33 cellular contexts compared by ENCODE assay signal in the genomic region with DNA sequence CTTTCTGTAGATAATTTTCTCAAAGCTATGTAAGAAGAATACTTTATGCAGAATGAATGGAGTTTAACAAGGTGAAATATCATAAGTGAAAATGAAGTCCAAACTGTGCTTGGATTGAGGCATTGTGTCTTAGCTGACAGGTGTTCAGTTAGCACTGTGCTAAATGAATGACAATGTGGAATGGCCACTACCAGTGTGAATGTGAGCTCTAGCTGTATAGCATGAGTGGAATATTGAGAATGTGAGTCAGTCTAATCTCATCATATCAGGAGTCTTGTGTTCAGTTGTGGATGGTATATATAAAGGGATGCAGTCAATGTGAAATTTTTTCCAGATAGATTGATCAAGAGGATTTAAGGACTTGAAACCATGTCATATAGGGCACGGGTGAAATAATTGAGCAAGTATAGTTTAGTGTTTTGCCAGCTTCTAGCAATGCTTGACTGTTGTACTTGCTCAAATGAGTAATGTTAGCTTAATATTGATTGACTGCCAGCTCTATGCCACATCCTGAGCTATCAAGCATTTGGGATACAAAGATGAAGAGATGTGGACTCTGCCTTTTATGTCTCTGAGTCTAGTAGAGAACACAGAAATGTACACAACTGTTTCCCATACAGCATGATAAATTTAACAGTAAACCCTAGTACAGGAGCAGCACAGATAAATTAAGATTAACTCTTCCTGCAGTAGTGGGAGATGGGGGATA. TPM values are rescaled to one million over a fixed set of nuclear protein-coding genes. Genes with fewer than 3 reads are reported as not detected.
"Had no signal": no experiment of that assay in that cellular context is flagged by ENCODE, and none has a peak within 500 bp of the region (broad histone marks: within the 10 kb centered on the region; RNA-seq: fewer than 3 reads in every experiment).

No MANE protein-coding gene starts in this region.

- H3K36me3 ChIP-seq: brain microvascular endothelial cell had no signal

- H3K27ac ChIP-seq: brain microvascular endothelial cell, KMS-11 had no signal

- DNase-seq: activated CD4-positive, alpha-beta memory T cell treated with anti-CD3 and anti-CD28 coated beads, Interleukin-2, amount 10 ng/mL, durations not matched to agents 7 days and 5 days; activated CD4-positive, alpha-beta T cell treated with anti-CD3 and anti-CD28 coated beads for 4 hours; activated CD8-positive, alpha-beta memory T cell treated with anti-CD3 and anti-CD28 coated beads for 24 hours; activated CD8-positive, alpha-beta memory T cell treated with anti-CD3 and anti-CD28 coated beads, Interleukin-2, amount 10 ng/mL, durations not matched to agents 7 days and 5 days; activated CD8-positive, alpha-beta memory T cell treated with anti-CD3 and anti-CD28 coated beads, Interleukin-2, amount 50 U/mL, for 48 hours; activated effector memory CD4-positive, alpha-beta T cell treated with anti-CD3 and anti-CD28 coated beads, Interleukin-2, amount 50 U/mL, for 16 hours; activated naive CD4-positive, alpha-beta T cell; activated naive CD4-positive, alpha-beta T cell treated with anti-CD3 and anti-CD28 coated beads, Interleukin-2, amount 50 U/mL, for 16 hours; activated naive CD8-positive, alpha-beta T cell treated with anti-CD3 and anti-CD28 coated beads for 36 hours; activated T-cell treated with anti-CD3 and anti-CD28 coated beads, Interleukin-2, amount 50 U/mL, for 48 hours; amniotic stem cell; aorta; brain microvascular endothelial cell; central memory CD4-positive, alpha-beta T cell; MM.1S; MV-4-11; NCI-H1092; NCI-H1436 treated with DMSO at 0.1 percent for 48 hours; NCI-H1694 treated with DMSO at 0.1 percent for 48 hours; NCI-H2029; NCI-H2171; NCI-H510A; NCI-H526; NCI-H748 treated with DMSO at 0.1 percent for 48 hours; NK-92 treated with Interleukin-12 subunit alpha and Interleukin-12 subunit beta, amount 100 ng/mL, for 24 hours; Right ventricle myocardium superior had no signal

- H3K27ac Mint-ChIP-seq: activated CD4-positive, alpha-beta memory T cell treated with anti-CD3 and anti-CD28 coated beads, Interleukin-2, amount 10 ng/mL, durations not matched to agents 7 days and 5 days; activated CD8-positive, alpha-beta memory T cell treated with anti-CD3 and anti-CD28 coated beads, Interleukin-2, amount 10 ng/mL, durations not matched to agents 7 days and 5 days; activated naive CD8-positive, alpha-beta T cell treated with anti-CD3 and anti-CD28 coated beads for 36 hours; T-helper 1 cell treated with Interleukin-12 subunit alpha and Interleukin-12 subunit beta and Interleukin-4 antibody, amounts not matched to agents 30 μg/mL and 1 μg/mL, for 36 hours; T-helper 2 cell treated with Interferon-gamma antibody and Interleukin-4, amounts not matched to agents 5 μg/mL and 100 μg/mL, for 36 hours had no signal

- H3K9ac ChIP-seq: KMS-11 had no signal

- H3K4me3 Mint-ChIP-seq: activated CD4-positive, alpha-beta memory T cell treated with anti-CD3 and anti-CD28 coated beads, Interleukin-2, amount 10 ng/mL, durations not matched to agents 7 days and 5 days; activated CD8-positive, alpha-beta memory T cell treated with anti-CD3 and anti-CD28 coated beads, Interleukin-2, amount 10 ng/mL, durations not matched to agents 7 days and 5 days; activated naive CD8-positive, alpha-beta T cell treated with anti-CD3 and anti-CD28 coated beads for 36 hours; T-helper 1 cell treated with Interleukin-12 subunit alpha and Interleukin-12 subunit beta and Interleukin-4 antibody, amounts not matched to agents 30 μg/mL and 1 μg/mL, for 36 hours; T-helper 2 cell treated with Interferon-gamma antibody and Interleukin-4, amounts not matched to agents 5 μg/mL and 100 μg/mL, for 36 hours had no signal

- FAIRE-seq: TTC549 had no signal

- H3K4me1 Mint-ChIP-seq: activated CD4-positive, alpha-beta memory T cell treated with anti-CD3 and anti-CD28 coated beads, Interleukin-2, amount 10 ng/mL, durations not matched to agents 7 days and 5 days; activated naive CD8-positive, alpha-beta T cell treated with anti-CD3 and anti-CD28 coated beads for 36 hours had no signal

- H3K27me3 ChIP-seq: brain microvascular endothelial cell had no signal

- ATAC-seq: activated CD4-positive, CD25-positive, alpha-beta regulatory T cell treated with anti-CD3 and anti-CD28 coated beads, Interleukin-2, amount 50 U/mL, for 24 hours; activated CD8-positive, alpha-beta memory T cell treated with anti-CD3 and anti-CD28 coated beads, Interleukin-2, amount 10 ng/mL, durations not matched to agents 7 days and 5 days had no signal

- H3K4me2 ChIP-seq: KMS-11 had no signal

- H3K36me3 Mint-ChIP-seq: activated CD8-positive, alpha-beta memory T cell treated with anti-CD3 and anti-CD28 coated beads, Interleukin-2, amount 10 ng/mL, durations not matched to agents 7 days and 5 days; activated naive CD8-positive, alpha-beta T cell treated with anti-CD3 and anti-CD28 coated beads for 36 hours had no signal

- H3K9me3 Mint-ChIP-seq: activated CD4-positive, alpha-beta memory T cell treated with anti-CD3 and anti-CD28 coated beads, Interleukin-2, amount 10 ng/mL, durations not matched to agents 7 days and 5 days; activated naive CD8-positive, alpha-beta T cell treated with anti-CD3 and anti-CD28 coated beads for 36 hours; T-helper 1 cell treated with Interleukin-12 subunit alpha and Interleukin-12 subunit beta and Interleukin-4 antibody, amounts not matched to agents 30 μg/mL and 1 μg/mL, for 36 hours; T-helper 2 cell treated with Interferon-gamma antibody and Interleukin-4, amounts not matched to agents 5 μg/mL and 100 μg/mL, for 36 hours had no signal

RNA-seq across cellular contexts. Expression of a gene that starts 10.6 kb away (rescaled TPM):
- total RNA-seq: activated CD4-positive, alpha-beta memory T cell treated with anti-CD3 and anti-CD28 coated beads, Interleukin-2, amount 10 ng/mL, durations not matched to agents 7 days and 5 days; activated CD8-positive, alpha-beta memory T cell treated with anti-CD3 and anti-CD28 coated beads, Interleukin-2, amount 10 ng/mL, durations not matched to agents 7 days and 5 days; activated naive CD8-positive, alpha-beta T cell treated with anti-CD3 and anti-CD28 coated beads for 36 hours; aorta; LHCN-M2; OCI-LY7; Right ventricle myocardium superior had no signal
- polyA plus RNA-seq: aorta had no signal

RNA-seq across cellular contexts. Expression of a gene that starts 14.3 kb away (rescaled TPM):
- total RNA-seq: OCI-LY7 had no signal

RNA-seq across cellular contexts. Expression of a gene that starts 40.8 kb away (rescaled TPM):
- total RNA-seq: OCI-LY7 had no signal
